In the genomic region with DNA sequence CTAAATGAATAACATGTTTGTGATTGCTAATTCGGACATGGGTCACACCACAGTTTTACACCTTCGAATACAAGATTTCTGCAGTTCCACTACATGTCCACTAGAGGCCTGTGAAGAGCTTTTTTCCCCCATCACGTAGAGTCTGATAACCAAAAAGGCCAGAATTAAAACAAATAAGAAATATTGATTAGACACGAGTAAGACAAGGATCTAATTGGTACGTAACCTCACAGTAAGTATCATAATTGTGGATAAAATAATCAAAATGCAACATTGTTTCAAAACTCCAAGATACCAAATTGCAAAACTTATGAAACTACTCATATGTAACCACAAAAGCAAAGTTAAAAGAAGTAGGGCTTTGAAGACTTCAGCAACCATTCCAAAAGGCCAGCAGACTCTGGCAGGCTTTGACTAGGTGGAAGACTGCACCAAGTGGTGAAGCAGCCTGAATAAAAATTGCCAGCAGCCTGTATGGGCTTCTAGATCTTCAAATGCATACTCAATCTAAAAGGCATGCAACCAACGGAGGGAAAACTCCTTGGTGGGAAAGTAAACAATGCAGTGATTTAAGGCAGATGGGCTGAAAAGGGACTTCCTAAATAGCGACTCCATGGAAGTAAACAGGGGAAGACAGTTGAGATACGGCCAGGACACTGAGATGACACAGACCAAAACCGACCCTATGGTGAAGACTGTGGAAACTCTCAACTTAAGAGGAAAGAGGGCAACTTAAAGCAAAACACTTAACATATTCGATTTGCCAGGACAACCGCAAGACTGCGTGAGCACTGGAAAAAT, we compare ENCODE assay signal across 8 cellular contexts. TPM values are rescaled to one million over a fixed set of nuclear protein-coding genes. Genes with fewer than 3 reads are reported as not detected.
DNase-seq lines count a peak whose midpoint lies in the region; ATAC-seq and TF ChIP-seq lines count a peak whose summit lies in the region.

No MANE protein-coding gene starts in this region.

- H2BK12ac ChIP-seq in neuronal stem cell (ENCODE audit: low read length): no peak overlapping the region

- TF ChIP-seq CTCF in fibroblast of mammary gland (conservative IDR thresholded peaks at IDR 0.05; ENCODE audit: control insufficient read depth, insufficient read depth, low read depth, low read length): peak; percentile 99

- H3K27ac ChIP-seq in neuronal stem cell (replicated peaks; ENCODE audit: low read length): peak overlapping the region; percentile 1

- H3K4me1 ChIP-seq in neuronal stem cell (ENCODE audit: control insufficient read depth in 2 of 2, insufficient read depth in 1 of 2, low read depth in 1 of 2, low read length in 2 of 2): peaks cover 2 to 7% of the 10 kb centered on the region in 2 donors

- WGBS in neuronal stem cell (ENCODE audit: extremely low coverage in 2 of 2, insufficient read length in 2 of 2, insufficient replicate concordance in 1 of 2), 2 donors: no CpG with 5 or more reads among the region's 12 CpGs

- H3K79me1 ChIP-seq in neuronal stem cell (ENCODE audit: low read depth, low read length): no peaks in the 10 kb centered on the region

- H4K91ac ChIP-seq in neuronal stem cell (ENCODE audit: low read depth, low read length, poor library complexity): no peak overlapping the region

- peaks cover 0 to 6% of the 10 kb centered on the region in 2 donors for H3K9me3 ChIP-seq in neuronal stem cell (replicated peaks in 1 of 2; ENCODE audit: control insufficient read depth in 2 of 2, insufficient read depth in 1 of 2, low read depth in 1 of 2, low read length in 2 of 2)

- no peak overlapping the region for H3K18ac ChIP-seq in neuronal stem cell (ENCODE audit: low read length)

- no peak overlapping the region for H3K14ac ChIP-seq in neuronal stem cell (ENCODE audit: low read length)

- peak overlapping the region; percentile 1 for H2AFZ ChIP-seq in neuronal stem cell (ENCODE audit: low read length)

- no peaks in the 10 kb centered on the region for H3K27me3 ChIP-seq in neuronal stem cell (ENCODE audit: control insufficient read depth in 3 of 3, insufficient read depth in 3 of 3, low read depth in 1 of 3, low read length in 3 of 3)

- H3K4me2 ChIP-seq in neuronal stem cell (ENCODE audit: insufficient read depth, low read length, poor library complexity, severe bottlenecking): no peak overlapping the region

- H2BK15ac ChIP-seq in neuronal stem cell (ENCODE audit: low read length): no peak overlapping the region

- H3K36me3 ChIP-seq in neuronal stem cell (replicated peaks in 1 of 2; ENCODE audit: control insufficient read depth in 2 of 2, insufficient read depth in 2 of 2, low read length in 2 of 2): no peaks in the 10 kb centered on the region

- H2AK5ac ChIP-seq in neuronal stem cell (ENCODE audit: low read depth, low read length): no peak overlapping the region

- no peak overlapping the region for H3K9ac ChIP-seq in neuronal stem cell (ENCODE audit: low read depth, low read length, poor library complexity)

- no peak overlapping the region for H4K8ac ChIP-seq in neuronal stem cell (ENCODE audit: low read depth, low read length)

- H3K23ac ChIP-seq in neuronal stem cell (ENCODE audit: low read depth, low read length, poor library complexity): no peak overlapping the region

- H3K4ac ChIP-seq in neuronal stem cell (ENCODE audit: low read length): no peak overlapping the region

- H2BK120ac ChIP-seq in neuronal stem cell (ENCODE audit: low read depth, low read length): no peak overlapping the region

- ATAC-seq in GM19452 (IDR thresholded peaks at IDR 0.05; ENCODE audit: unreplicated experiment) (peak; percentile 86), HG03095 (IDR thresholded peaks at IDR 0.05; ENCODE audit: unreplicated experiment) (no peak)

- DNase-seq in Daoy (ENCODE audit: low read depth) (peak; percentile 44), LoVo (ENCODE audit: low spot score) (peak; percentile 65), SKM-1 treated with dmso at 0.1 percent for 144 hours (lab: John Stamatoyannopoulos, UW; ENCODE audit: unreplicated experiment) (peak; percentile 40), fibroblast of mammary gland (ENCODE audit: low read depth) (peak; percentile 88), neuronal stem cell (ENCODE audit: low spot score) (no peak), COLO668 (lab: John Stamatoyannopoulos, UW; ENCODE audit: unreplicated experiment) (no peak)

- H3K4me3 ChIP-seq in fibroblast of mammary gland (ENCODE audit: control insufficient read depth, low read depth, low read length) (no peak overlapping the region), neuronal stem cell (ENCODE audit: low read length in 2 of 2) (no peak overlapping the region)

- H2BK5ac ChIP-seq in neuronal stem cell (ENCODE audit: low read length): no peak overlapping the region

RNA-seq across cellular contexts. Expression of a gene that starts 56.7 kb away (rescaled TPM):
- 7.0 TPM in 2 replicates for total RNA-seq in Daoy (2014; rRNA removed; shearing (Covaris generic))
- 1.4 TPM for polyA plus RNA-seq in neuronal stem cell (2013, experiment 1 of 2)
- polyA plus RNA-seq in neuronal stem cell (2013, experiment 2 of 2): 1.4 TPM

Comparison
In these comparisons a context has a peak if more than half of its experiments do, and no peak if none do; other contexts are left out.
1. DNase-seq: peak in Daoy (single experiment), LoVo (single experiment), SKM-1 treated with dmso at 0.1 percent for 144 hours (single experiment) and fibroblast of mammary gland (single experiment); none in neuronal stem cell (single experiment) and COLO668 (single experiment).